Comparison of ENCODE assay signal across 8 cellular contexts in genomic region chr22:37260939-37261338, GRCh38. TPM values are rescaled to one million over a fixed set of nuclear protein-coding genes. Genes with fewer than 3 reads are reported as not detected.
DNase-seq lines count a peak whose midpoint lies in the region; ATAC-seq and TF ChIP-seq lines count a peak whose summit lies in the region.

No MANE protein-coding gene starts in this region.

- H3K27ac Mint-ChIP-seq in activated CD4-positive, alpha-beta T cell treated with anti-CD3 and anti-CD28 coated beads for 36 hours, result peak overlapping the region; percentile 15

- peak; percentile 75 for ATAC-seq in activated CD4-positive, alpha-beta T cell treated with anti-CD3 and anti-CD28 coated beads for 36 hours
- no peak for ATAC-seq in GM18870 (IDR thresholded peaks at IDR 0.05; ENCODE audit: unreplicated experiment)

- 23 to 26% methylated on average over 14 of the region's 14 CpGs for WGBS in tibial nerve, 2 donors

- CTCF ChIA-PET in activated CD4-positive, alpha-beta T cell treated with anti-CD3 and anti-CD28 coated beads for 36 hours (lab: Charles Lee), result interaction anchor here (0.6 to 5.9 kb wide), 32 partner anchors 10 to 478 kb away, joined by 3 to 187 read pairs (median 4); partner anchors contain the start of genes CYTH4, IL2RB and RAC2

- H3K4me1 Mint-ChIP-seq in activated CD4-positive, alpha-beta T cell treated with anti-CD3 and anti-CD28 coated beads for 36 hours, result peaks cover 29% of the 10 kb centered on the region

- no peak overlapping the region for H3K4me3 Mint-ChIP-seq in activated CD4-positive, alpha-beta T cell treated with anti-CD3 and anti-CD28 coated beads for 36 hours

- intact Hi-C loops in activated CD4-positive, alpha-beta T cell treated with anti-CD3 and anti-CD28 coated beads for 36 hours (cut with DNase I, micrococcal nuclease), result loop anchor here (1.0 to 5.0 kb wide), 5 partner anchors 95 to 275 kb away; no protein-coding TSS in a partner anchor
- intact Hi-C loops in dorsolateral prefrontal cortex (cut with DNase I), result no loop called here

- peak; percentile 41 to 83 (median 72) for TF ChIP-seq CTCF in dorsolateral prefrontal cortex (IDR thresholded peaks at IDR 0.05 in 54 of 56, conservative IDR thresholded peaks at IDR 0.05 in 2 of 56; ENCODE audit: low read depth in 1 of 56, partially characterized antibody in 56 of 56)
- TF ChIP-seq CTCF in tibial nerve (IDR thresholded peaks at IDR 0.05), result peak; percentile 70 to 93 (median 73)

- no peaks in the 10 kb centered on the region for H3K36me3 ChIP-seq in tibial nerve

- TF ChIP-seq EP300 in tibial nerve (IDR thresholded peaks at IDR 0.05), result no peak

- POLR2A ChIA-PET in activated CD4-positive, alpha-beta T cell treated with anti-CD3 and anti-CD28 coated beads for 36 hours (lab: Charles Lee), result interaction anchor here (1.0 kb wide), 1 partner anchor 44 kb away, joined by 5 read pairs; no protein-coding TSS in a partner anchor

- peaks cover 0 to 46% (median 6%) of the 10 kb centered on the region in 45 donors for H3K27me3 ChIP-seq in dorsolateral prefrontal cortex
- H3K27me3 ChIP-seq in tibial nerve, result peaks cover 0 to 59% of the 10 kb centered on the region in 2 donors

- peaks cover 6% of the 10 kb centered on the region for H3K9me3 Mint-ChIP-seq in activated CD4-positive, alpha-beta T cell treated with anti-CD3 and anti-CD28 coated beads for 36 hours (ENCODE audit: low read depth)

- no peak for TF ChIP-seq POLR2A in tibial nerve (IDR thresholded peaks at IDR 0.05)

- H3K36me3 Mint-ChIP-seq in activated CD4-positive, alpha-beta T cell treated with anti-CD3 and anti-CD28 coated beads for 36 hours (ENCODE audit: low read depth), result peaks cover 4% of the 10 kb centered on the region

- peak; percentile 29 for DNase-seq in SIG-M5 treated with dmso at 0.1 percent for 504 hours (lab: John Stamatoyannopoulos, UW; ENCODE audit: unreplicated experiment)
- no peak for DNase-seq in SIG-M5 (lab: John Stamatoyannopoulos, UW)
- peak; percentile 39 for DNase-seq in NCI-H1694 treated with DMSO at 0.1 percent for 48 hours (lab: John Stamatoyannopoulos, UW)
- peak; percentile 80 for DNase-seq in activated CD4-positive, alpha-beta T cell treated with anti-CD3 and anti-CD28 coated beads for 36 hours
- peak in 3 of 10 donors; percentile 9 to 51 (median 33) for DNase-seq in dorsolateral prefrontal cortex
- DNase-seq in mucosa of gallbladder (ENCODE audit: low spot score), result peak; percentile 53
- DNase-seq in tibial nerve (ENCODE audit: low spot score in 2 of 2), result peak in 1 of 2 donors; percentile 47

- H3K27me3 Mint-ChIP-seq in activated CD4-positive, alpha-beta T cell treated with anti-CD3 and anti-CD28 coated beads for 36 hours, result no peaks in the 10 kb centered on the region

- H3K4me3 ChIP-seq in dorsolateral prefrontal cortex, result no peak overlapping the region
- no peak overlapping the region for H3K4me3 ChIP-seq in tibial nerve

- peaks cover 0 to 16% (median 0%) of the 10 kb centered on the region in 4 donors for H3K4me1 ChIP-seq in tibial nerve

- H3K9me3 ChIP-seq in tibial nerve, result peaks cover 0 to 19% (median 0%) of the 10 kb centered on the region in 4 donors

- no peak overlapping the region for H3K27ac ChIP-seq in dorsolateral prefrontal cortex
- no peak overlapping the region for H3K27ac ChIP-seq in tibial nerve

RNA-seq across cellular contexts. Expression of gene RAC2, which starts 16.9 kb away (rescaled TPM):
- total RNA-seq in activated CD4-positive, alpha-beta T cell treated with anti-CD3 and anti-CD28 coated beads for 36 hours, result 100 to 1,000 TPM; 692 to 930 TPM
- total RNA-seq in dorsolateral prefrontal cortex (10 to 100 TPM in 7 of 120 experiments, 1 to 10 TPM in 113; 1.2 to 18.5 (median 4.7) TPM), mucosa of gallbladder (46.4 TPM), tibial nerve (10 to 100 TPM in 1 of 4 donors, 1 to 10 TPM in 3; 6.3 to 18.6 (median 7.8) TPM)

RNA-seq across cellular contexts. Expression of gene CYTH4, which starts 21.4 kb away (rescaled TPM):
- 10 to 100 TPM; 33.1 to 42.8 TPM for total RNA-seq in activated CD4-positive, alpha-beta T cell treated with anti-CD3 and anti-CD28 coated beads for 36 hours
- total RNA-seq in dorsolateral prefrontal cortex (10 to 100 TPM in 38 of 120 experiments, 1 to 10 TPM in 82; 1.1 to 29.9 (median 8.1) TPM), mucosa of gallbladder (24.1 TPM), tibial nerve (10 to 100 TPM in 3 of 4 donors, 1 to 10 TPM in 1; 7.7 to 27.3 (median 19.0) TPM)

RNA-seq across cellular contexts. Expression of gene SSTR3, which starts 48.7 kb away (rescaled TPM):
- total RNA-seq in activated CD4-positive, alpha-beta T cell treated with anti-CD3 and anti-CD28 coated beads for 36 hours, result 10 to 100 TPM; 14.8 to 15.6 TPM
- total RNA-seq in dorsolateral prefrontal cortex (10 to 100 TPM in 104 of 120 experiments, 1 to 10 TPM in 16; 2.8 to 26.3 (median 13.6) TPM), mucosa of gallbladder (0.06 TPM), tibial nerve (not detected)

Comparison
In these comparisons a context has a peak if more than half of its experiments do, and no peak if none do; other contexts are left out.
1. RNA of gene RAC2, which starts 16.9 kb away (total RNA-seq): 692 to 930 TPM in activated CD4-positive, alpha-beta T cell treated with anti-CD3 and anti-CD28 coated beads for 36 hours; 46.4 TPM in mucosa of gallbladder (single experiment), 6.3 to 18.6 TPM in tibial nerve and 1.2 to 18.5 TPM in dorsolateral prefrontal cortex; every median in the first group is over 10 times any median in the second.
2. intact Hi-C loops: an anchor here in activated CD4-positive, alpha-beta T cell treated with anti-CD3 and anti-CD28 coated beads for 36 hours (1.0 to 5.0 kb wide); none called in dorsolateral prefrontal cortex.